Comparison of ENCODE assay signal across 27 cellular contexts in the genomic region with DNA sequence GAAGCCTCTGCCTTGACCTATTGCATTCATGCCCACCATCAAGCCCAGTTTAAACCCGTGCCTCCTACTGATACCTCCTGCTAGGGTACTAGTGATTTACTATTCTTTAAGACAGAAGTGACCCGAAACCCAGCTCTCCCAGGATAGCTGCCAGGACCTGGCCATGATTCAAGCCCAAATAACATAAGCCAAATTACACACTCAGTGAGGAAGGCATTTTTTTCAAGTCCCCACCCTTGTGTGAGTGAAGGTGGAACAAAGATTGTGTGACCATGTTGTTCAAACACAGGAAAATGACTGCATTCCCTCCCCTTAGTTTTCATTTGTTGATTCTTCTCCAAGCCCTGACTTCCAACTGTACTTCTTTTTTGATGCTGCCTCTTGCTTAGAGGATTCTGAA. TPM values are rescaled to one million over a fixed set of nuclear protein-coding genes. Genes with fewer than 3 reads are reported as not detected.
DNase-seq lines count a peak whose midpoint lies in the region; ATAC-seq, FAIRE-seq and TF ChIP-seq lines count a peak whose summit lies in the region.
"Had no signal": no experiment of that assay in that cellular context is flagged by ENCODE, and none has a peak within 500 bp of the region (broad histone marks: within the 10 kb centered on the region; RNA-seq: fewer than 3 reads in every experiment).

No MANE protein-coding gene starts in this region.

- H3K4me1 Mint-ChIP-seq in GM23338 (peaks cover 8% of the 10 kb centered on the region), astrocyte (ENCODE audit: low read depth, unreplicated experiment) (no peaks in the 10 kb centered on the region)

- no peak for DNase-seq in GM23338 (ENCODE audit: low spot score)
- DNase-seq in astrocyte (ENCODE audit: low read depth): no peak
- no peak for DNase-seq in keratinocyte (ENCODE audit: low read depth, low spot score)
- DNase-seq in prostate gland (ENCODE audit: low spot score): peak; percentile 20
- DNase-seq in GM03348 (ENCODE audit: low spot score): no peak
- DNase-seq: activated CD4-positive, CD25-positive, alpha-beta regulatory T cell treated with anti-CD3 and anti-CD28 coated beads, Interleukin-2, amount 50 U/mL, for 72 hours; activated CD8-positive, alpha-beta memory T cell treated with anti-CD3 and anti-CD28 coated beads for 24 hours; activated naive CD4-positive, alpha-beta T cell treated with anti-CD3 and anti-CD28 coated beads for 36 hours; activated T-cell treated with anti-CD3 and anti-CD28 coated beads, Interleukin-2, amount 50 U/mL, for 4 hours; amniotic stem cell; DMS153; foreskin melanocyte; HCEC 1CT; islet precursor cell; Karpas-422; naive B cell; NCI-H187 treated with DMSO at 0.1 percent for 48 hours; NCI-H226; NCI-H774; SIG-M5; sigmoid colon; substantia nigra had no signal

- intact Hi-C loops in prostate gland (cut with DNase I): loop anchor here (10.0 kb wide), 2 partner anchors 129 to 449 kb away; a partner anchor contains a TSS

- no peaks in the 10 kb centered on the region for H3K9me2 ChIP-seq in GM23338 (ENCODE audit: insufficient read depth)

- H3K9me3 ChIP-seq in astrocyte (ENCODE audit: insufficient read depth, low read depth, low read length) (no peaks in the 10 kb centered on the region), keratinocyte (ENCODE audit: control insufficient read depth, low read depth, low read length) (no peaks in the 10 kb centered on the region), prostate gland (no peaks in the 10 kb centered on the region)
- H3K9me3 ChIP-seq: sigmoid colon, vagina had no signal

- no peak for TF ChIP-seq POLR2A in prostate gland (IDR thresholded peaks at IDR 0.05)

- peak overlapping the region; percentile 48 for H2AFZ ChIP-seq in GM23338
- H2AFZ ChIP-seq in astrocyte (ENCODE audit: low read depth, low read length): peak overlapping the region; percentile 16
- peak overlapping the region; percentile 57 for H2AFZ ChIP-seq in keratinocyte (ENCODE audit: control insufficient read depth, low read length)

- no peak for FAIRE-seq in astrocyte (lab: Jason Lieb, UNC)
- FAIRE-seq in keratinocyte (lab: Jason Lieb, UNC): peak; percentile 68
- FAIRE-seq: G401.6 had no signal

- H3K36me3 ChIP-seq in GM23338 (ENCODE audit: insufficient read depth) (no peaks in the 10 kb centered on the region), astrocyte (ENCODE audit: insufficient read depth, low read length) (no peaks in the 10 kb centered on the region), keratinocyte (ENCODE audit: control insufficient read depth in 2 of 2, extremely low read depth in 1 of 2, insufficient read depth in 2 of 2, low read length in 2 of 2) (no peaks in the 10 kb centered on the region), prostate gland (no peaks in the 10 kb centered on the region)
- H3K36me3 ChIP-seq: sigmoid colon, vagina had no signal

- H3K4me3 Mint-ChIP-seq in GM23338 (no peak overlapping the region), astrocyte (ENCODE audit: unreplicated experiment) (no peak overlapping the region)
- H3K4me3 Mint-ChIP-seq: activated naive CD4-positive, alpha-beta T cell treated with anti-CD3 and anti-CD28 coated beads for 36 hours; activated T-cell treated with anti-CD3 and anti-CD28 coated beads, Interleukin-2, amount 50 U/mL, for 4 hours; central memory CD8-positive, alpha-beta T cell had no signal

- dilution Hi-C loops in keratinocyte (cut with MboI; ENCODE audit: extremely low pct_ligation_motif_present, low sequenced_read_pairs): no loop called here

- H3K27me3 ChIP-seq in GM23338 (ENCODE audit: insufficient read depth) (peaks cover 5% of the 10 kb centered on the region; the same call in 1 of the 2 replicates), astrocyte (ENCODE audit: insufficient read depth, low read length) (peaks cover 4% of the 10 kb centered on the region), keratinocyte (ENCODE audit: control insufficient read depth, extremely low read depth, insufficient read depth, low read length) (no peaks in the 10 kb centered on the region), prostate gland (replicated peaks; ENCODE audit: insufficient read depth) (no peaks in the 10 kb centered on the region)
- H3K27me3 ChIP-seq: sigmoid colon, vagina had no signal

- H3K27me3 Mint-ChIP-seq in GM23338 (ENCODE audit: insufficient read depth, low read depth, poor library complexity): peaks cover 3% of the 10 kb centered on the region
- peaks cover 8% of the 10 kb centered on the region for H3K27me3 Mint-ChIP-seq in astrocyte (ENCODE audit: low read depth, unreplicated experiment)
- H3K27me3 Mint-ChIP-seq: central memory CD8-positive, alpha-beta T cell had no signal

- no peak overlapping the region for H3K4me2 ChIP-seq in GM23338
- no peak overlapping the region for H3K4me2 ChIP-seq in astrocyte (ENCODE audit: low read length)
- no peak overlapping the region for H3K4me2 ChIP-seq in keratinocyte (ENCODE audit: control insufficient read depth, extremely low read depth, insufficient read depth, low read depth, low read length)

- no peaks in the 10 kb centered on the region for H3K9me1 ChIP-seq in keratinocyte (ENCODE audit: control insufficient read depth, extremely low read depth, insufficient read depth, low read length)

- H3K9ac ChIP-seq in astrocyte (ENCODE audit: low read length) (no peak overlapping the region), keratinocyte (ENCODE audit: control insufficient read depth, extremely low read depth, insufficient read depth, low read length) (no peak overlapping the region)

- H3K4me3 ChIP-seq in GM23338 (no peak overlapping the region), astrocyte (ENCODE audit: insufficient read depth, low read depth, low read length) (no peak overlapping the region), keratinocyte (ENCODE audit: control insufficient read depth in 2 of 3, extremely low read depth in 1 of 3, insufficient read depth in 2 of 3, low read depth in 1 of 3, low read length in 3 of 3) (no peak overlapping the region), prostate gland (no peak overlapping the region)
- H3K4me3 ChIP-seq: sigmoid colon, vagina had no signal

- ATAC-seq in GM23338 (no peak), GM18861 (IDR thresholded peaks at IDR 0.05; ENCODE audit: unreplicated experiment) (no peak), GM18511 (IDR thresholded peaks at IDR 0.05; ENCODE audit: unreplicated experiment) (no peak)
- ATAC-seq: activated T-cell treated with anti-CD3 and anti-CD28 coated beads, Interleukin-2, amount 50 U/mL, for 4 hours had no signal

- H3K36me3 Mint-ChIP-seq in GM23338 (ENCODE audit: low read depth) (no peaks in the 10 kb centered on the region), astrocyte (ENCODE audit: low read depth, unreplicated experiment) (no peaks in the 10 kb centered on the region)
- H3K36me3 Mint-ChIP-seq: naive B cell had no signal

- TF ChIP-seq CTCF in GM23338 (conservative IDR thresholded peaks at IDR 0.05; ENCODE audit: low read depth in 2 of 2) (no peak), astrocyte (IDR thresholded peaks at IDR 0.05; ENCODE audit: insufficient read depth, low read depth, low read length) (no peak), keratinocyte (optimal IDR thresholded peaks at IDR 0.05 in 1 of 3, IDR thresholded peaks at IDR 0.05 in 1 of 3, conservative IDR thresholded peaks at IDR 0.05 in 1 of 3; ENCODE audit: extremely low read depth in 1 of 3, insufficient read depth in 2 of 3, low read length in 3 of 3) (no peak), prostate gland (IDR thresholded peaks at IDR 0.05) (no peak)

- H3K27ac Mint-ChIP-seq in GM23338 (no peak overlapping the region), astrocyte (ENCODE audit: unreplicated experiment) (no peak overlapping the region)
- H3K27ac Mint-ChIP-seq: activated naive CD4-positive, alpha-beta T cell treated with anti-CD3 and anti-CD28 coated beads for 36 hours; naive B cell had no signal

- peaks cover 10% of the 10 kb centered on the region for H3K79me2 ChIP-seq in GM23338 (replicated peaks; ENCODE audit: insufficient read depth)
- peaks cover 13% of the 10 kb centered on the region for H3K79me2 ChIP-seq in astrocyte (ENCODE audit: insufficient read depth, low read length)
- H3K79me2 ChIP-seq in keratinocyte (ENCODE audit: control insufficient read depth, insufficient read depth, low read length): peaks cover 11% of the 10 kb centered on the region

- H3K9me3 Mint-ChIP-seq in GM23338 (no peaks in the 10 kb centered on the region; the same call in 2 of the 3 replicates), astrocyte (ENCODE audit: unreplicated experiment) (no peaks in the 10 kb centered on the region)
- H3K9me3 Mint-ChIP-seq: activated naive CD4-positive, alpha-beta T cell treated with anti-CD3 and anti-CD28 coated beads for 36 hours; activated T-cell treated with anti-CD3 and anti-CD28 coated beads, Interleukin-2, amount 50 U/mL, for 4 hours; central memory CD8-positive, alpha-beta T cell had no signal

- H3K4me1 ChIP-seq in GM23338 (ENCODE audit: insufficient read depth) (peaks cover 9% of the 10 kb centered on the region), astrocyte (ENCODE audit: insufficient read depth, low read length) (peaks cover 7% of the 10 kb centered on the region), keratinocyte (ENCODE audit: control insufficient read depth, extremely low read depth, insufficient read depth, low read length) (peaks cover 13% of the 10 kb centered on the region), prostate gland (replicated peaks) (no peaks in the 10 kb centered on the region)

- no peaks in the 10 kb centered on the region for H3F3A ChIP-seq in GM23338 (replicated peaks; ENCODE audit: low read depth)

- H3K27ac ChIP-seq in GM23338 (ENCODE audit: low read depth): no peak overlapping the region
- no peak overlapping the region for H3K27ac ChIP-seq in astrocyte (ENCODE audit: low read depth, low read length)
- H3K27ac ChIP-seq in keratinocyte (ENCODE audit: control insufficient read depth, insufficient read depth, low read length): no peak overlapping the region
- H3K27ac ChIP-seq in prostate gland: peak overlapping the region in 1 of 2 donors; percentile 18
- H3K27ac ChIP-seq: sigmoid colon, vagina had no signal

- peaks cover 5% of the 10 kb centered on the region for H4K20me1 ChIP-seq in GM23338 (replicated peaks; ENCODE audit: insufficient read depth)
- H4K20me1 ChIP-seq in astrocyte (ENCODE audit: insufficient read depth, low read length): peaks cover 4% of the 10 kb centered on the region
- no peaks in the 10 kb centered on the region for H4K20me1 ChIP-seq in keratinocyte (ENCODE audit: control insufficient read depth, extremely low read depth, insufficient read depth, low read length)

- WGBS in prostate gland: 13% methylated on average over 2 of the region's 2 CpGs

RNA-seq across cellular contexts. Expression of a gene that starts 3.7 kb away (rescaled TPM):
- 24.6 and 25.0 TPM in 2 replicates for total RNA-seq in GM23338 (2014; rRNA removed; shearing (Covaris generic))
- 17.3 and 17.8 TPM in 2 replicates for polyA plus RNA-seq in GM23338 (2016; fragmentation: Nextera tagmentation; extraction: Ambion mirVana)
- 8.4 and 10.0 TPM in 2 replicates for total RNA-seq in astrocyte
- polyA plus RNA-seq in keratinocyte: 9.4 to 9.8 TPM (median 9.6 TPM) in 3 replicates
- 16.6 TPM for polyA plus RNA-seq in keratinocyte (2011; ENCODE audit: low read depth)
- 8.5 and 10.8 TPM in 2 replicates for polyA plus RNA-seq in keratinocyte (2011; cell fraction: cytosol; rRNA removed)
- 13.2 and 13.7 TPM in 2 replicates for polyA plus RNA-seq in keratinocyte (2011; cell fraction: nucleus; rRNA removed)
- 6.9 TPM in 2 replicates for polyA plus RNA-seq in keratinocyte (2012; ENCODE audit: low replicate concordance)
- polyA minus RNA-seq in keratinocyte: 8.2 to 16.5 TPM (median 15.5 TPM) in 3 replicates
- 7.9 TPM for polyA minus RNA-seq in keratinocyte (2011; cell fraction: cytosol; rRNA and poly(A)+ RNA removed)
- 7.9 and 14.7 TPM in 2 replicates for polyA minus RNA-seq in keratinocyte (2011; cell fraction: nucleus; rRNA and poly(A)+ RNA removed)
- 10 to 100 TPM; 15.2 to 23.3 TPM for total RNA-seq in prostate gland

RNA-seq across cellular contexts. Expression of a gene that starts 3.7 kb away (rescaled TPM):
- total RNA-seq in GM23338 (2014; rRNA removed; shearing (Covaris generic)): 21.7 and 25.2 TPM in 2 replicates
- polyA plus RNA-seq in GM23338 (2016; fragmentation: Nextera tagmentation; extraction: Ambion mirVana) (36.1 and 41.9 TPM in 2 replicates), keratinocyte (6.4 to 11.8 TPM (median 9.8 TPM) in 3 replicates)
- total RNA-seq in astrocyte (8.6 and 10.7 TPM in 2 replicates), prostate gland (10 to 100 TPM; 17.6 to 19.2 TPM)
- polyA plus RNA-seq in keratinocyte (2011; ENCODE audit: low read depth): 15.7 TPM
- 7.4 and 10.7 TPM in 2 replicates for polyA plus RNA-seq in keratinocyte (2011; cell fraction: cytosol; rRNA removed)
- polyA plus RNA-seq in keratinocyte (2011; cell fraction: nucleus; rRNA removed): 3.9 and 8.2 TPM in 2 replicates
- 7.3 and 11.3 TPM in 2 replicates for polyA plus RNA-seq in keratinocyte (2012; ENCODE audit: low replicate concordance)
- 0.98 to 3.4 TPM (median 1.7 TPM) in 3 replicates for polyA minus RNA-seq in keratinocyte
- polyA minus RNA-seq in keratinocyte (2011; cell fraction: cytosol; rRNA and poly(A)+ RNA removed): 3.1 TPM
- polyA minus RNA-seq in keratinocyte (2011; cell fraction: nucleus; rRNA and poly(A)+ RNA removed): 1.2 and 2.5 TPM in 2 replicates
